1 cellular context compared by ENCODE assay signal in the genomic region with DNA sequence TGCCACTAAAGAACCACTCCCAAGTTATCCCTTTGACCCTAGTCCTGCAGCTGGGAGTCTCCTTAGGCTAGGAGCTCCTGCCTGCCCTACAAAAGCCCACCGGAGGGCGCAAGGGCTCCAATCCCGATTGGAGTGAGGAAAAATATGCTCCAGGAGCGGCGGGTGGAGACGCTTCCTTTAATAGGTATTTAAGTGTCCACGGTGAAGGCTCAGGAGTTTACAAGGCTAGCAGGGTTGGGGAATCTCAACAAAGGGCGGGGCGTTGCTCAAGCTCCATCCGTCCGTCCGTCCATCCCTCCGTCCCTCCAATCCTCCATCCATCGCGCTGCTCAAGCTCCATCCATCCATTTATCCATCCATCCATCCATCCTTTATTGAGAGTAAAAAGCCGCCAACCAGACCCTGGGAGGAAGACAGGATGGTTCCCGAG.
A peak's percentile ranks its signal among the peaks of the same experiment; 100 is the strongest.
TF ChIP-seq lines count a peak whose summit lies in the region.

No MANE protein-coding gene starts in this region.

TF ChIP-seq in HepG2, 621 proteins besides CTCF, POLR2A, EP300 and RAD21 (continued from another document and continues in another):
- TF ChIP-seq, protein P1, sequence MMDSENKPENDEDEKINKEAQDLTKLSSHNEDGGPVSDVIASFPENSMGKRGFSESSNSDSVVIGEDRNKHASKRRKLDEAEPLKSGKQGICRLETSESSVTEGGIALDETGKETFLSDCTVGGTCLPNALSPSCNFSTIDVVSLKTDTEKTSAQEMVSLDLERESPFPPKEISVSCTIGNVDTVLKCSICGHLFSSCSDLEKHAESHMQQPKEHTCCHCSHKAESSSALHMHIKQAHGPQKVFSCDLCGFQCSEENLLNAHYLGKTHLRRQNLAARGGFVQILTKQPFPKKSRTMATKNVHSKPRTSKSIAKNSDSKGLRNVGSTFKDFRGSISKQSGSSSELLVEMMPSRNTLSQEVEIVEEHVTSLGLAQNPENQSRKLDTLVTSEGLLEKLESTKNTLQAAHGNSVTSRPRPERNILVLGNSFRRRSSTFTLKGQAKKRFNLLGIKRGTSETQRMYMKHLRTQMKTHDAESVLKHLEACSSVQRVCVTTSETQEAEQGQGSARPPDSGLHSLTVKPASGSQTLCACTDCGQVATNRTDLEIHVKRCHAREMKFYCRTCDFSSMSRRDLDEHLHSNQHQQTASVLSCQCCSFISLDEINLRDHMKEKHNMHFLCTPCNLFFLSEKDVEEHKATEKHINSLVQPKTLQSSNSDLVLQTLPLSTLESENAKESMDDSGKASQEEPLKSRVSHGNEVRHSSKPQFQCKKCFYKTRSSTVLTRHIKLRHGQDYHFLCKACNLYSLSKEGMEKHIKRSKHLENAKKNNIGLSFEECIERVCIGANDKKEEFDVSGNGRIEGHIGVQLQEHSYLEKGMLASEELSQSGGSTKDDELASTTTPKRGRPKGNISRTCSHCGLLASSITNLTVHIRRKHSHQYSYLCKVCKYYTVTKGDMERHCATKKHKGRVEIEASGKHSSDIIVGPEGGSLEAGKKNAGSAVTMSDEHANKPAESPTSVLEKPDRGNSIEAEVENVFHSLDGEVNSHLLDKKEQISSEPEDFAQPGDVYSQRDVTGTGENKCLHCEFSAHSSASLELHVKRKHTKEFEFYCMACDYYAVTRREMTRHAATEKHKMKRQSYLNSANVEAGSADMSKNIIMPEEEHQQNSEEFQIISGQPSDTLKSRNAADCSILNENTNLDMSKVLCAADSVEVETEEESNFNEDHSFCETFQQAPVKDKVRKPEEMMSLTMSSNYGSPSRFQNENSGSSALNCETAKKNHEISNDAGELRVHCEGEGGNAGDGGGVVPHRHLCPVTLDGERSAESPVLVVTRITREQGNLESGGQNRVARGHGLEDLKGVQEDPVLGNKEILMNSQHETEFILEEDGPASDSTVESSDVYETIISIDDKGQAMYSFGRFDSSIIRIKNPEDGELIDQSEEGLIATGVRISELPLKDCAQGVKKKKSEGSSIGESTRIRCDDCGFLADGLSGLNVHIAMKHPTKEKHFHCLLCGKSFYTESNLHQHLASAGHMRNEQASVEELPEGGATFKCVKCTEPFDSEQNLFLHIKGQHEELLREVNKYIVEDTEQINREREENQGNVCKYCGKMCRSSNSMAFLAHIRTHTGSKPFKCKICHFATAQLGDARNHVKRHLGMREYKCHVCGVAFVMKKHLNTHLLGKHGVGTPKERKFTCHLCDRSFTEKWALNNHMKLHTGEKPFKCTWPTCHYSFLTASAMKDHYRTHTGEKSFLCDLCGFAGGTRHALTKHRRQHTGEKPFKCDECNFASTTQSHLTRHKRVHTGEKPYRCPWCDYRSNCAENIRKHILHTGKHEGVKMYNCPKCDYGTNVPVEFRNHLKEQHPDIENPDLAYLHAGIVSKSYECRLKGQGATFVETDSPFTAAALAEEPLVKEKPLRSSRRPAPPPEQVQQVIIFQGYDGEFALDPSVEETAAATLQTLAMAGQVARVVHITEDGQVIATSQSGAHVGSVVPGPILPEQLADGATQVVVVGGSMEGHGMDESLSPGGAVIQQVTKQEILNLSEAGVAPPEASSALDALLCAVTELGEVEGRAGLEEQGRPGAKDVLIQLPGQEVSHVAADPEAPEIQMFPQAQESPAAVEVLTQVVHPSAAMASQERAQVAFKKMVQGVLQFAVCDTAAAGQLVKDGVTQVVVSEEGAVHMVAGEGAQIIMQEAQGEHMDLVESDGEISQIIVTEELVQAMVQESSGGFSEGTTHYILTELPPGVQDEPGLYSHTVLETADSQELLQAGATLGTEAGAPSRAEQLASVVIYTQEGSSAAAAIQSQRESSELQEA (CRISPR knock-in tag; IDR thresholded peaks at IDR 0.05; ENCODE audit: not compliant biosample characterization), result no peak
- TF ChIP-seq ZFP82 (CRISPR knock-in tag; IDR thresholded peaks at IDR 0.05; ENCODE audit: borderline replicate concordance) (no peak), ZBTB7A (CRISPR knock-in tag; IDR thresholded peaks at IDR 0.05) (no peak), ZNF383 (CRISPR knock-in tag; IDR thresholded peaks at IDR 0.05; ENCODE audit: borderline replicate concordance) (0 out of 2 replicates have a peak, but pooled peaks have one; percentile 9), MZF1 (CRISPR knock-in tag; IDR thresholded peaks at IDR 0.05; ENCODE audit: borderline replicate concordance) (no peak), MBNL3 (CRISPR knock-in tag; conservative IDR thresholded peaks at IDR 0.05) (no peak), FOXM1 (CRISPR knock-in tag; IDR thresholded peaks at IDR 0.05) (no peak), ZSCAN29 (CRISPR knock-in tag; conservative IDR thresholded peaks at IDR 0.05) (0 out of 2 replicates have a peak, but pooled peaks have one; percentile 52), ZNF343 (CRISPR knock-in tag; IDR thresholded peaks at IDR 0.05) (no peak; the same call in 1 of the 2 replicates), ZFX (CRISPR knock-in tag; IDR thresholded peaks at IDR 0.05; ENCODE audit: low read depth) (no peak), ZBTB20 (CRISPR knock-in tag; IDR thresholded peaks at IDR 0.05; ENCODE audit: borderline replicate concordance, low read depth) (no peak), ZNF589 (CRISPR knock-in tag; conservative IDR thresholded peaks at IDR 0.05) (no peak), MYC (CRISPR knock-in tag; IDR thresholded peaks at IDR 0.05; ENCODE audit: borderline replicate concordance) (no peak), WIZ (CRISPR knock-in tag; IDR thresholded peaks at IDR 0.05) (no peak), ZNF138 (CRISPR knock-in tag; IDR thresholded peaks at IDR 0.05; ENCODE audit: low read depth) (no peak), DPF2 (CRISPR knock-in tag; IDR thresholded peaks at IDR 0.05; ENCODE audit: borderline replicate concordance, low read depth) (peak; percentile 6; the same call in 1 of the 2 replicates), ZFYVE20 (CRISPR knock-in tag; IDR thresholded peaks at IDR 0.05; ENCODE audit: borderline replicate concordance, low read depth) (no peak), ZFP62 (CRISPR knock-in tag; IDR thresholded peaks at IDR 0.05) (no peak), ZNF883 (CRISPR knock-in tag; IDR thresholded peaks at IDR 0.05; ENCODE audit: not compliant biosample characterization) (no peak), HIVEP1 (CRISPR knock-in tag; IDR thresholded peaks at IDR 0.05) (no peak), ZNF10 (CRISPR knock-in tag; IDR thresholded peaks at IDR 0.05; ENCODE audit: borderline replicate concordance, low read depth) (no peak), U2AF2 (IDR thresholded peaks at IDR 0.05; ENCODE audit: low read depth, low read length) (no peak), MATR3 (CRISPR knock-in tag; IDR thresholded peaks at IDR 0.05) (no peak), SPEN (CRISPR knock-in tag; IDR thresholded peaks at IDR 0.05; ENCODE audit: low read depth) (no peak)
- TF ChIP-seq, protein P2, sequence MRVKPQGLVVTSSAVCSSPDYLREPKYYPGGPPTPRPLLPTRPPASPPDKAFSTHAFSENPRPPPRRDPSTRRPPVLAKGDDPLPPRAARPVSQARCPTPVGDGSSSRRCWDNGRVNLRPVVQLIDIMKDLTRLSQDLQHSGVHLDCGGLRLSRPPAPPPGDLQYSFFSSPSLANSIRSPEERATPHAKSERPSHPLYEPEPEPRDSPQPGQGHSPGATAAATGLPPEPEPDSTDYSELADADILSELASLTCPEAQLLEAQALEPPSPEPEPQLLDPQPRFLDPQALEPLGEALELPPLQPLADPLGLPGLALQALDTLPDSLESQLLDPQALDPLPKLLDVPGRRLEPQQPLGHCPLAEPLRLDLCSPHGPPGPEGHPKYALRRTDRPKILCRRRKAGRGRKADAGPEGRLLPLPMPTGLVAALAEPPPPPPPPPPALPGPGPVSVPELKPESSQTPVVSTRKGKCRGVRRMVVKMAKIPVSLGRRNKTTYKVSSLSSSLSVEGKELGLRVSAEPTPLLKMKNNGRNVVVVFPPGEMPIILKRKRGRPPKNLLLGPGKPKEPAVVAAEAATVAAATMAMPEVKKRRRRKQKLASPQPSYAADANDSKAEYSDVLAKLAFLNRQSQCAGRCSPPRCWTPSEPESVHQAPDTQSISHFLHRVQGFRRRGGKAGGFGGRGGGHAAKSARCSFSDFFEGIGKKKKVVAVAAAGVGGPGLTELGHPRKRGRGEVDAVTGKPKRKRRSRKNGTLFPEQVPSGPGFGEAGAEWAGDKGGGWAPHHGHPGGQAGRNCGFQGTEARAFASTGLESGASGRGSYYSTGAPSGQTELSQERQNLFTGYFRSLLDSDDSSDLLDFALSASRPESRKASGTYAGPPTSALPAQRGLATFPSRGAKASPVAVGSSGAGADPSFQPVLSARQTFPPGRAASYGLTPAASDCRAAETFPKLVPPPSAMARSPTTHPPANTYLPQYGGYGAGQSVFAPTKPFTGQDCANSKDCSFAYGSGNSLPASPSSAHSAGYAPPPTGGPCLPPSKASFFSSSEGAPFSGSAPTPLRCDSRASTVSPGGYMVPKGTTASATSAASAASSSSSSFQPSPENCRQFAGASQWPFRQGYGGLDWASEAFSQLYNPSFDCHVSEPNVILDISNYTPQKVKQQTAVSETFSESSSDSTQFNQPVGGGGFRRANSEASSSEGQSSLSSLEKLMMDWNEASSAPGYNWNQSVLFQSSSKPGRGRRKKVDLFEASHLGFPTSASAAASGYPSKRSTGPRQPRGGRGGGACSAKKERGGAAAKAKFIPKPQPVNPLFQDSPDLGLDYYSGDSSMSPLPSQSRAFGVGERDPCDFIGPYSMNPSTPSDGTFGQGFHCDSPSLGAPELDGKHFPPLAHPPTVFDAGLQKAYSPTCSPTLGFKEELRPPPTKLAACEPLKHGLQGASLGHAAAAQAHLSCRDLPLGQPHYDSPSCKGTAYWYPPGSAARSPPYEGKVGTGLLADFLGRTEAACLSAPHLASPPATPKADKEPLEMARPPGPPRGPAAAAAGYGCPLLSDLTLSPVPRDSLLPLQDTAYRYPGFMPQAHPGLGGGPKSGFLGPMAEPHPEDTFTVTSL (CRISPR knock-in tag; IDR thresholded peaks at IDR 0.05; ENCODE audit: borderline replicate concordance), result 0 out of 2 replicates have a peak, but pooled peaks have one; percentile 15
- TF ChIP-seq, protein P3, sequence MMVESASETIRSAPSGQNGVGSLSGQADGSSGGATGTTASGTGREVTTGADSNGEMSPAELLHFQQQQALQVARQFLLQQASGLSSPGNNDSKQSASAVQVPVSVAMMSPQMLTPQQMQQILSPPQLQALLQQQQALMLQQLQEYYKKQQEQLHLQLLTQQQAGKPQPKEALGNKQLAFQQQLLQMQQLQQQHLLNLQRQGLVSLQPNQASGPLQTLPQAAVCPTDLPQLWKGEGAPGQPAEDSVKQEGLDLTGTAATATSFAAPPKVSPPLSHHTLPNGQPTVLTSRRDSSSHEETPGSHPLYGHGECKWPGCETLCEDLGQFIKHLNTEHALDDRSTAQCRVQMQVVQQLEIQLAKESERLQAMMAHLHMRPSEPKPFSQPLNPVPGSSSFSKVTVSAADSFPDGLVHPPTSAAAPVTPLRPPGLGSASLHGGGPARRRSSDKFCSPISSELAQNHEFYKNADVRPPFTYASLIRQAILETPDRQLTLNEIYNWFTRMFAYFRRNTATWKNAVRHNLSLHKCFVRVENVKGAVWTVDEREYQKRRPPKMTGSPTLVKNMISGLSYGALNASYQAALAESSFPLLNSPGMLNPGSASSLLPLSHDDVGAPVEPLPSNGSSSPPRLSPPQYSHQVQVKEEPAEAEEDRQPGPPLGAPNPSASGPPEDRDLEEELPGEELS (CRISPR knock-in tag; IDR thresholded peaks at IDR 0.05), result no peak
- TF ChIP-seq, protein P4, sequence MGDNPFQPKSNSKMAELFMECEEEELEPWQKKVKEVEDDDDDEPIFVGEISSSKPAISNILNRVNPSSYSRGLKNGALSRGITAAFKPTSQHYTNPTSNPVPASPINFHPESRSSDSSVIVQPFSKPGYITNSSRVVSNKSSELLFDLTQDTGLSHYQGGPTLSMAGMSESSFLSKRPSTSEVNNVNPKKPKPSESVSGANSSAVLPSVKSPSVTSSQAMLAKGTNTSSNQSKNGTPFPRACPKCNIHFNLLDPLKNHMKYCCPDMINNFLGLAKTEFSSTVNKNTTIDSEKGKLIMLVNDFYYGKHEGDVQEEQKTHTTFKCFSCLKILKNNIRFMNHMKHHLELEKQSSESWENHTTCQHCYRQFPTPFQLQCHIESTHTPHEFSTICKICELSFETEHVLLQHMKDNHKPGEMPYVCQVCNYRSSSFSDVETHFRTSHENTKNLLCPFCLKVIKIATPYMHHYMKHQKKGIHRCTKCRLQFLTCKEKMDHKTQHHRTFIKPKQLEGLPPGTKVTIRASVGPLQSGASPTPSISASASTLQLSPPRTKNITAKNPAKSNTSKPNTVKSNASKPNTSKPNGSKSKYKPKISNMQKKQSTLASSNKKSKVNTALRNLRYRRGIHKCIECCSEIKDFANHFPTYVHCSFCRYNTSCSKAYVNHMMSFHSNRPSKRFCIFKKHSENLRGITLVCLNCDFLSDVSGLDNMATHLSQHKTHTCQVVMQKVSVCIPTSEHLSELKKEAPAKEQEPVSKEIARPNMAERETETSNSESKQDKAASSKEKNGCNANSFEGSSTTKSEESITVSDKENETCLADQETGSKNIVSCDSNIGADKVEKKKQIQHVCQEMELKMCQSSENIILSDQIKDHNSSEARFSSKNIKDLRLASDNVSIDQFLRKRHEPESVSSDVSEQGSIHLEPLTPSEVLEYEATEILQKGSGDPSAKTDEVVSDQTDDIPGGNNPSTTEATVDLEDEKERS (CRISPR knock-in tag; IDR thresholded peaks at IDR 0.05), result 0 out of 2 replicates have a peak, but pooled peaks have one; percentile 1
- TF ChIP-seq, protein P5, sequence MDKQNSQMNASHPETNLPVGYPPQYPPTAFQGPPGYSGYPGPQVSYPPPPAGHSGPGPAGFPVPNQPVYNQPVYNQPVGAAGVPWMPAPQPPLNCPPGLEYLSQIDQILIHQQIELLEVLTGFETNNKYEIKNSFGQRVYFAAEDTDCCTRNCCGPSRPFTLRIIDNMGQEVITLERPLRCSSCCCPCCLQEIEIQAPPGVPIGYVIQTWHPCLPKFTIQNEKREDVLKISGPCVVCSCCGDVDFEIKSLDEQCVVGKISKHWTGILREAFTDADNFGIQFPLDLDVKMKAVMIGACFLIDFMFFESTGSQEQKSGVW (CRISPR knock-in tag; IDR thresholded peaks at IDR 0.05; ENCODE audit: borderline replicate concordance), result no peak
- TF ChIP-seq, protein P6, sequence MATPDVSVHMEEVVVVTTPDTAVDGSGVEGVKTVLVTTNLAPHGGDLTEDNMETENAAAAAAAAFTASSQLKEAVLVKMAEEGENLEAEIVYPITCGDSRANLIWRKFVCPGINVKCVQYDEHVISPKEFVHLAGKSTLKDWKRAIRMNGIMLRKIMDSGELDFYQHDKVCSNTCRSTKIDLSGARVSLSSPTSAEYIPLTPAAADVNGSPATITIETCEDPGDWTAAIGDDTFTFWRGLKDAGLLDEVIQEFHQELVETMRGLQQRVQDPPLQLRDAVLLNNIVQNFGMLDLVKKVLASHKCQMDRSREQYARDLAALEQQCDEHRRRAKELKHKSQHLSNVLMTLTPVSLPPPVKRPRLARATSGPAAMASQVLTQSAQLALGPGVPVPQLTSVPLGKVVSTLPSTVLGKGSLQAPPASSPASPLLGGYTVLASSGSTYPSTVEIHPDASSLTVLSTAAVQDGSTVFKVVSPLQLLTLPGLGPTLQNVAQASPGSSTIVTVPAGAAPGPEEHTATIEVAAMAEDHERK (CRISPR knock-in tag; IDR thresholded peaks at IDR 0.05; ENCODE audit: low read depth), result no peak
- TF ChIP-seq, protein P7, sequence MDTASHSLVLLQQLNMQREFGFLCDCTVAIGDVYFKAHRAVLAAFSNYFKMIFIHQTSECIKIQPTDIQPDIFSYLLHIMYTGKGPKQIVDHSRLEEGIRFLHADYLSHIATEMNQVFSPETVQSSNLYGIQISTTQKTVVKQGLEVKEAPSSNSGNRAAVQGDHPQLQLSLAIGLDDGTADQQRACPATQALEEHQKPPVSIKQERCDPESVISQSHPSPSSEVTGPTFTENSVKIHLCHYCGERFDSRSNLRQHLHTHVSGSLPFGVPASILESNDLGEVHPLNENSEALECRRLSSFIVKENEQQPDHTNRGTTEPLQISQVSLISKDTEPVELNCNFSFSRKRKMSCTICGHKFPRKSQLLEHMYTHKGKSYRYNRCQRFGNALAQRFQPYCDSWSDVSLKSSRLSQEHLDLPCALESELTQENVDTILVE (CRISPR knock-in tag; IDR thresholded peaks at IDR 0.05), result no peak
